In the genomic region with DNA sequence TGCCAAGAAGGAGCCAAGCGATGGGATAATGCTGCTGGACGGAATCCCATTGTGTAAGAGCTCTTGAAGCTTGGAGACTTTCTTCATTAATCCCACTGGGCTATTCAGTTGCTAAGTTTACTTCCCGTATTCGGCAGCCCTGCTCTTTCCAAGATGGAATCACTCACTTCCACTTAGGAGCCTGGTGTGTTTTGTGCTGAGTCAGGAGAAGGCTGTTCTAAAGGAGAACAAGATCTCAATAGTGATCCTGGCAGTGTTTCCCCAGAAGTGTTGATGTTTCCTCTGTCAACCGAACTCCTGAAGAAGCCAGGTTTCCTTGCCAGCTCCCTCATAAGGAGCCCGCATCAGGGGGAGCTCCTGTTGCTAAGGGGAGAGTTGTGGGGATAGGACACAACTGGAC, we compare ENCODE assay signal across 22 cellular contexts.
"Had no signal": no experiment of that assay in that cellular context is flagged by ENCODE, and none has a peak within 500 bp of the region (broad histone marks: within the 10 kb centered on the region; RNA-seq: fewer than 3 reads in every experiment).

No MANE protein-coding gene starts in this region.

- H3K27me3 ChIP-seq: esophagus muscularis mucosa, gastroesophageal sphincter had no signal

- H3K27ac ChIP-seq: coronary artery, dorsolateral prefrontal cortex, esophagus muscularis mucosa, foreskin keratinocyte, gastroesophageal sphincter, heart left ventricle, hepatocyte, left lung, lower lobe of right lung had no signal

- ATAC-seq: foreskin keratinocyte, gastroesophageal sphincter, heart left ventricle, left cardiac atrium, left lung, left ventricle myocardium superior, lower lobe of right lung, mucosa of descending colon had no signal

- DNase-seq: dermis blood vessel endothelial cell; dorsolateral prefrontal cortex; effector CD4-positive, alpha-beta T cell; effector memory CD4-positive, alpha-beta T cell; foreskin keratinocyte; heart left ventricle; left cardiac atrium; left lung; left ventricle myocardium superior; lower lobe of right lung; mesenchymal stem cell; mucosa of descending colon had no signal

- H3K4me1 ChIP-seq: gastroesophageal sphincter, left lung, lower lobe of right lung had no signal

- H3K4me3 ChIP-seq: coronary artery, dorsolateral prefrontal cortex, esophagus muscularis mucosa, gastroesophageal sphincter, heart left ventricle, hepatocyte, left lung, lower lobe of right lung, mucosa of descending colon had no signal

- H2AFZ ChIP-seq: hepatocyte had no signal

- H3K4me3 Mint-ChIP-seq: mesothelial cell of epicardium had no signal

- H3K36me3 Mint-ChIP-seq: mesothelial cell of epicardium had no signal

- H3K4me2 ChIP-seq: hepatocyte had no signal

- FAIRE-seq: colon, endothelial cell of umbilical vein, frontal cortex, islet of Langerhans, keratinocyte had no signal

- H3K27ac Mint-ChIP-seq: mesothelial cell of epicardium had no signal

- H3K9me3 ChIP-seq: esophagus muscularis mucosa, gastroesophageal sphincter, heart left ventricle, left lung, lower lobe of right lung, mucosa of descending colon had no signal

- H3K36me3 ChIP-seq: heart left ventricle, left lung, lower lobe of right lung had no signal

- H3K9me3 Mint-ChIP-seq: mesothelial cell of epicardium had no signal

- H3K79me2 ChIP-seq: hepatocyte had no signal
